Comparison of ENCODE assay signal across 22 cellular contexts in the genomic region with DNA sequence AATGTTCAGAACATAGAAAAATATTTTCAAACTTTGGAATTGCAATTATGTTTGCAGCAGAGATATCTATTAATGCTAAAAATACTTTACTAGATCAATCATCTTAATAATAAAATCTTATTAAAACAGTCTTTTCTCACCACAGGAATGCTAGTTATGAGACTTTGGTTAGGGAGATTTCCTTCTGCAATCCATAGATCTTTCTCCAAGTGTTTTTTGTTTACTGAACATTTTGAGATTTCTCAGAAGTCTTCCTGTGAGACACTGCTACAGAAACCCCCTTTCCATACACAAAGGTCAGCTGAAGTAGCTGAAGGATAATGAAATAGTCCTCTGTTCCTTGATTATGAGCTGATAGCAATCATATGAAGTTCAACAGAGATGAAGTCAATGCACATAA. TPM values are rescaled to one million over a fixed set of nuclear protein-coding genes. Genes with fewer than 3 reads are reported as not detected.
DNase-seq lines count a peak whose midpoint lies in the region; ATAC-seq and TF ChIP-seq lines count a peak whose summit lies in the region.
"Had no signal": no experiment of that assay in that cellular context is flagged by ENCODE, and none has a peak within 500 bp of the region (broad histone marks: within the 10 kb centered on the region; RNA-seq: fewer than 3 reads in every experiment).

No MANE protein-coding gene starts in this region.

- no peak overlapping the region for H3K27ac ChIP-seq in left lung
- H3K27ac ChIP-seq: dorsolateral prefrontal cortex, ovary had no signal

- H3K27me3 ChIP-seq in BJ (ENCODE audit: control insufficient read depth, insufficient read depth, low read length) (no peaks in the 10 kb centered on the region), left lung (no peaks in the 10 kb centered on the region)
- H3K27me3 ChIP-seq: dorsolateral prefrontal cortex, ovary had no signal

- H3K4me3 ChIP-seq in BJ (ENCODE audit: low read depth, low read length) (no peak overlapping the region), cardiac fibroblast (replicated peaks in 1 of 2; ENCODE audit: low read depth in 2 of 2, low read length in 2 of 2) (no peak overlapping the region), left lung (no peak overlapping the region)
- H3K4me3 ChIP-seq: dorsolateral prefrontal cortex, ovary, thoracic aorta had no signal

- H3K4me1 ChIP-seq in left lung: no peaks in the 10 kb centered on the region

- POLR2A ChIA-PET in BJ (lab: Charles Lee): no interaction called here

- intact Hi-C loops in left lung (cut with DNase I): no loop called here

- CTCF ChIA-PET in BJ (lab: Yijun Ruan, JAX): interaction anchor here (0.7 kb wide), 2 partner anchors 11 to 199 kb away, joined by 3 read pairs; no protein-coding TSS in a partner anchor

- DNase-seq in BJ (ENCODE audit: low read depth) (peak; percentile 39), M059J (ENCODE audit: low read depth) (peak; percentile 54), cardiac fibroblast (ENCODE audit: low read depth in 2 of 2) (peak; percentile 42 to 45), left lung (no peak), midbrain (lab: John Stamatoyannopoulos, UW) (no peak), anterior cingulate cortex (lab: John Stamatoyannopoulos, UW) (no peak)
- DNase-seq in activated CD4-positive, alpha-beta T cell treated with anti-CD3 and anti-CD28 coated beads for 1 hour: no peak
- DNase-seq: activated CD4-positive, CD25-positive, alpha-beta regulatory T cell; activated CD8-positive, alpha-beta T cell treated with anti-CD3 and anti-CD28 coated beads, Interleukin-2, amount 10 ng/mL, durations not matched to agents 7 days and 5 days; activated naive CD4-positive, alpha-beta T cell treated with anti-CD3 and anti-CD28 coated beads, Interleukin-2, amount 10 ng/mL, durations not matched to agents 7 days and 5 days; activated T-cell treated with anti-CD3 and anti-CD28 coated beads, Interleukin-2, amount 50 U/mL, for 24 hours; dorsolateral prefrontal cortex; glutamatergic neuron; Kasumi-1; naive B cell; NCI-H1417; NCI-H526; ovary; right cardiac atrium had no signal

- H3K9me3 ChIP-seq in left lung: no peaks in the 10 kb centered on the region
- H3K9me3 ChIP-seq: ovary, thoracic aorta had no signal

- peak; percentile 45 for ATAC-seq in left lung
- no peak for ATAC-seq in HG03097 (IDR thresholded peaks at IDR 0.05; ENCODE audit: low FRiP score, unreplicated experiment)
- ATAC-seq: activated CD8-positive, alpha-beta T cell treated with anti-CD3 and anti-CD28 coated beads, Interleukin-2, amount 10 ng/mL, durations not matched to agents 7 days and 5 days; right cardiac atrium; stimulated activated effector memory CD8-positive, alpha-beta T cell treated with anti-CD3 and anti-CD28 coated beads, Interleukin-12 subunit alpha, Interleukin-12 subunit beta, amount 100 ng/mL, for 72 hours had no signal

- no peak for TF ChIP-seq CTCF in BJ (IDR thresholded peaks at IDR 0.05; ENCODE audit: insufficient read depth, low read depth, low read length)
- TF ChIP-seq CTCF in cardiac fibroblast (IDR thresholded peaks at IDR 0.05; ENCODE audit: low read depth, low read length): no peak
- no peak for TF ChIP-seq CTCF in left lung (IDR thresholded peaks at IDR 0.05)

- H3K36me3 ChIP-seq in BJ (ENCODE audit: control insufficient read depth, insufficient read depth, low read length) (no peaks in the 10 kb centered on the region), left lung (no peaks in the 10 kb centered on the region)
- H3K36me3 ChIP-seq: ovary, thoracic aorta had no signal

RNA-seq across cellular contexts. Expression of a gene that starts 59.4 kb away (rescaled TPM):
- polyA plus RNA-seq in BJ (2011; rRNA removed): 3.3 and 5.6 TPM in 2 replicates
- polyA minus RNA-seq in BJ (2011; rRNA and poly(A)+ RNA removed): 10.7 and 16.0 TPM in 2 replicates
- 9.3 and 13.8 TPM in 2 replicates for total RNA-seq in M059J (2014; rRNA removed; shearing (Covaris generic))
- total RNA-seq in left lung: 10 to 100 TPM; 70.7 to 74.7 TPM

Comparison
In these comparisons a context has a peak if more than half of its experiments do, and no peak if none do; other contexts are left out.
1. DNase-seq: peak in BJ (single experiment), M059J (single experiment) and cardiac fibroblast (2 of 2); none in left lung (0 of 2), midbrain (single experiment), anterior cingulate cortex (0 of 58) and activated CD4-positive, alpha-beta T cell treated with anti-CD3 and anti-CD28 coated beads for 1 hour (single experiment).